In genomic region chr6:45727228-45727627, GRCh38 we compare ENCODE assay signal across 21 cellular contexts.
DNase-seq lines count a peak whose midpoint lies in the region; ATAC-seq and TF ChIP-seq lines count a peak whose summit lies in the region.
"Had no signal": no experiment of that assay in that cellular context is flagged by ENCODE, and none has a peak within 500 bp of the region (broad histone marks: within the 10 kb centered on the region; RNA-seq: fewer than 3 reads in every experiment).

No MANE protein-coding gene starts in this region.

- no peak overlapping the region for H3K23ac ChIP-seq in IMR-90 (ENCODE audit: low read depth, low read length)

- H3K4me1 ChIP-seq in IMR-90 (ENCODE audit: control insufficient read depth, insufficient read depth, low read length) (peaks cover 2% of the 10 kb centered on the region; the same call in 1 of the 2 replicates), psoas muscle (no peaks in the 10 kb centered on the region), gastroesophageal sphincter (no peaks in the 10 kb centered on the region)
- H3K4me1 ChIP-seq: BLaER1, Caco-2 had no signal

- H3K9me3 ChIP-seq in IMR-90 (ENCODE audit: control insufficient read depth, insufficient read depth, low read length): no peaks in the 10 kb centered on the region
- H3K9me3 ChIP-seq in psoas muscle: no peaks in the 10 kb centered on the region
- peaks cover 0 to 11% (median 0%) of the 10 kb centered on the region in 3 donors for H3K9me3 ChIP-seq in gastroesophageal sphincter
- H3K9me3 ChIP-seq: Caco-2, SK-N-SH had no signal

- H3K27me3 ChIP-seq in IMR-90 (ENCODE audit: control insufficient read depth, insufficient read depth, low read length) (peaks cover 13% of the 10 kb centered on the region), psoas muscle (ENCODE audit: insufficient read depth in 3 of 3, low read length in 2 of 3) (peaks cover 0 to 1% (median 0%) of the 10 kb centered on the region in 3 donors), gastroesophageal sphincter (no peaks in the 10 kb centered on the region)
- H3K27me3 ChIP-seq: BLaER1 had no signal

- no peak overlapping the region for H2AK5ac ChIP-seq in IMR-90 (ENCODE audit: low read depth, low read length)

- dilution Hi-C loops in IMR-90 (cut with HindIII; ENCODE audit: low sequenced_read_pairs, unreplicated experiment): no loop called here

- no peak overlapping the region for H2BK15ac ChIP-seq in IMR-90 (ENCODE audit: low read depth, low read length)

- ATAC-seq in IMR-90 (ENCODE audit: low read depth) (no peak), left cardiac atrium (peak; percentile 69 to 87), psoas muscle (peak in 3 of 4 donors; percentile 21 to 42 (median 30)), gastroesophageal sphincter (no peak)
- ATAC-seq: GM23338 had no signal

- no peak overlapping the region for H4K8ac ChIP-seq in IMR-90 (ENCODE audit: low read depth in 2 of 2, low read length in 2 of 2)

- no peak for TF ChIP-seq RAD21 in IMR-90 (IDR thresholded peaks at IDR 0.05; ENCODE audit: low read length)

- H3K4me2 ChIP-seq in IMR-90 (ENCODE audit: low read depth, low read length): no peak overlapping the region
- H3K4me2 ChIP-seq: BLaER1, GM23338, PC-9, SK-N-SH had no signal

- no peak overlapping the region for H3K18ac ChIP-seq in IMR-90 (ENCODE audit: low read depth, low read length)

- POLR2A ChIA-PET in IMR-90 (lab: Charles Lee; ENCODE audit: unreplicated experiment): no interaction called here

- H4K91ac ChIP-seq in IMR-90 (ENCODE audit: insufficient read depth, low read depth, low read length): no peak overlapping the region

- H2AFZ ChIP-seq in IMR-90 (replicated peaks; ENCODE audit: low read length, poor library complexity): no peak overlapping the region
- H2AFZ ChIP-seq: GM23338, PC-9 had no signal

- in situ Hi-C loops in IMR-90 (cut with MboI; ENCODE audit: low sequenced_read_pairs): no loop called here

- WGBS in IMR-90 (ENCODE audit: extremely low coverage in 2 of 2, insufficient read length in 1 of 2), 2 experiments: no CpG with 5 or more reads among the region's 2 CpGs
- 36 to 54% (median 36%) methylated on average over 2 of the region's 2 CpGs for WGBS in psoas muscle, 3 donors
- 42 to 71% methylated on average over 2 of the region's 2 CpGs for WGBS in gastroesophageal sphincter (ENCODE audit: low coverage in 1 of 2), 2 donors

- H2BK120ac ChIP-seq in IMR-90 (ENCODE audit: low read depth, low read length): no peak overlapping the region

- DNase-seq in IMR-90 (no peak), OCI-M1 (lab: John Stamatoyannopoulos, UW) (peak; percentile 26), left cardiac atrium (no peak), psoas muscle (no peak), midbrain (lab: John Stamatoyannopoulos, UW) (no peak), NCI-H2081 treated with DMSO at 0.1 percent for 48 hours (lab: John Stamatoyannopoulos, UW) (no peak)
- DNase-seq: Caco-2; CD4-positive, alpha-beta memory T cell; DMS 273 treated with DMSO at 0.1 percent for 48 hours; DND-41; HCEC 1CT; KG1; MV-4-11; NCI-H2171; NCI-H524 treated with DMSO at 0.1 percent for 48 hours; SIG-M5; SK-N-SH had no signal

- no peak overlapping the region for H4K5ac ChIP-seq in IMR-90 (ENCODE audit: low read depth, low read length)

- no peaks in the 10 kb centered on the region for H3K36me3 ChIP-seq in IMR-90 (ENCODE audit: control insufficient read depth, insufficient read depth, low read length)
- H3K36me3 ChIP-seq in psoas muscle (ENCODE audit: insufficient read depth in 1 of 2, low read depth in 1 of 2): no peaks in the 10 kb centered on the region
- H3K36me3 ChIP-seq in gastroesophageal sphincter: no peaks in the 10 kb centered on the region
- H3K36me3 ChIP-seq: BLaER1 had no signal

- H3K9me1 ChIP-seq in IMR-90 (ENCODE audit: insufficient read depth, low read length): no peaks in the 10 kb centered on the region

- no peak overlapping the region for H3K9ac ChIP-seq in IMR-90 (ENCODE audit: low read depth, low read length)
- H3K9ac ChIP-seq: BLaER1, SK-N-SH had no signal

- H4K20me1 ChIP-seq in IMR-90 (ENCODE audit: insufficient read depth, low read length): no peaks in the 10 kb centered on the region
- H4K20me1 ChIP-seq: BLaER1 had no signal

- H3K14ac ChIP-seq in IMR-90 (replicated peaks; ENCODE audit: low read depth, low read length): no peak overlapping the region

- CTCF ChIA-PET in IMR-90 (lab: Yijun Ruan, JAX): no interaction called here

- intact Hi-C loops in IMR-90 (cut with micrococcal nuclease) (no loop called here), left cardiac atrium (cut with DNase I) (no loop called here), psoas muscle (cut with DNase I) (no loop called here)

- TF ChIP-seq EP300 in gastroesophageal sphincter (IDR thresholded peaks at IDR 0.05): no peak

- no peak overlapping the region for H3K4me3 ChIP-seq in IMR-90 (ENCODE audit: insufficient read depth, low read depth, low read length)
- H3K4me3 ChIP-seq in psoas muscle: no peak overlapping the region
- H3K4me3 ChIP-seq in gastroesophageal sphincter: no peak overlapping the region
- H3K4me3 ChIP-seq: BLaER1, GM23338, PC-9 had no signal

- H2AK9ac ChIP-seq in IMR-90 (replicated peaks; ENCODE audit: low read depth, low read length, poor library complexity): no peak overlapping the region

- no peak overlapping the region for H3K56ac ChIP-seq in IMR-90 (ENCODE audit: extremely low read depth, insufficient read depth, low read length)

- no peak overlapping the region for H3K4ac ChIP-seq in IMR-90 (ENCODE audit: low read depth, low read length)

- no peak for TF ChIP-seq POLR2A in IMR-90 (IDR thresholded peaks at IDR 0.05; ENCODE audit: low read depth, low read length)
- no peak for TF ChIP-seq POLR2A in gastroesophageal sphincter (IDR thresholded peaks at IDR 0.05)

- H2BK20ac ChIP-seq in IMR-90 (ENCODE audit: low read depth, low read length): no peak overlapping the region

- TF ChIP-seq CTCF in IMR-90 (conservative IDR thresholded peaks at IDR 0.05; ENCODE audit: low read depth, low read length) (no peak), psoas muscle (IDR thresholded peaks at IDR 0.05) (no peak), gastroesophageal sphincter (IDR thresholded peaks at IDR 0.05) (no peak)

- no TSS peak for BruUV-seq in IMR-90 (replicated peaks; lab: Mats Ljungman, UMichigan)

- no peaks in the 10 kb centered on the region for H3K79me1 ChIP-seq in IMR-90 (ENCODE audit: low read depth in 1 of 2, low read length in 2 of 2)

- no peak overlapping the region for H2BK5ac ChIP-seq in IMR-90 (ENCODE audit: low read depth, low read length, poor library complexity, severe bottlenecking)

- H3K27ac ChIP-seq in IMR-90 (ENCODE audit: insufficient read depth, low read length) (no peak overlapping the region), psoas muscle (no peak overlapping the region), gastroesophageal sphincter (no peak overlapping the region)
- H3K27ac ChIP-seq: BLaER1, PC-9 had no signal

TF ChIP-seq in IMR-90, 13 proteins besides CTCF, POLR2A, EP300 and RAD21:
- TF ChIP-seq CEBPB (IDR thresholded peaks at IDR 0.05; ENCODE audit: low read depth, low read length) (0 out of 2 replicates have a peak, but pooled peaks have one; percentile 1), NFE2L2 (IDR thresholded peaks at IDR 0.05; ENCODE audit: low read depth, low read length) (no peak), BHLHE40 (IDR thresholded peaks at IDR 0.05; ENCODE audit: low read depth, low read length) (no peak)

Comparison
In these comparisons a context has a peak if more than half of its experiments do, and no peak if none do; other contexts are left out.
1. ATAC-seq: peak in left cardiac atrium (2 of 2) and psoas muscle (3 of 4); none in IMR-90 (single experiment) and gastroesophageal sphincter (single experiment).